1 cellular context compared by ENCODE assay signal in genomic region chr17:78351449-78352006, GRCh38.
TF ChIP-seq lines count a peak whose summit lies in the region.

No MANE protein-coding gene starts in this region.

TF ChIP-seq in HEK293, 187 proteins besides CTCF, POLR2A, EP300 and RAD21 (continued from another document and continues in another):
- TF ChIP-seq ZBTB44 (tag by site-specific recombination; IDR thresholded peaks at IDR 0.05) (peak; percentile 75), ZNF561 (tag by site-specific recombination; IDR thresholded peaks at IDR 0.05; ENCODE audit: borderline replicate concordance) (no peak), TCF7L2 (IDR thresholded peaks at IDR 0.05; ENCODE audit: borderline replicate concordance, low read depth, low read length) (no peak), GLIS1 (tag by site-specific recombination; IDR thresholded peaks at IDR 0.05) (no peak), AEBP2 (tag by site-specific recombination; IDR thresholded peaks at IDR 0.05; ENCODE audit: borderline replicate concordance) (no peak), SCRT2 (tag by site-specific recombination; IDR thresholded peaks at IDR 0.05) (no peak), TRIM28 (IDR thresholded peaks at IDR 0.05; ENCODE audit: borderline replicate concordance, low read length) (no peak), ZNF660 (tag by site-specific recombination; IDR thresholded peaks at IDR 0.05) (no peak), ZNF677 (tag by site-specific recombination; IDR thresholded peaks at IDR 0.05) (no peak), ZNF280C (tag by site-specific recombination; IDR thresholded peaks at IDR 0.05) (no peak), ZNF571 (tag by site-specific recombination; IDR thresholded peaks at IDR 0.05) (no peak), ZNF513 (tag by site-specific recombination; IDR thresholded peaks at IDR 0.05) (no peak), PRDM6 (tag by site-specific recombination; IDR thresholded peaks at IDR 0.05) (no peak), ZNF146 (tag by site-specific recombination; IDR thresholded peaks at IDR 0.05) (no peak), KLF8 (tag by site-specific recombination; IDR thresholded peaks at IDR 0.05) (no peak), ZSCAN30 (tag by site-specific recombination; IDR thresholded peaks at IDR 0.05) (no peak), BCL6B (tag by site-specific recombination; IDR thresholded peaks at IDR 0.05) (no peak), ZNF280D (tag by site-specific recombination; IDR thresholded peaks at IDR 0.05) (no peak), ZNF558 (tag by site-specific recombination; IDR thresholded peaks at IDR 0.05) (no peak), ZNF239 (tag by site-specific recombination; IDR thresholded peaks at IDR 0.05) (no peak), ZNF610 (tag by site-specific recombination; IDR thresholded peaks at IDR 0.05; ENCODE audit: borderline replicate concordance) (no peak), KLF7 (tag by site-specific recombination; IDR thresholded peaks at IDR 0.05; ENCODE audit: borderline replicate concordance) (no peak), EGR2 (tag by site-specific recombination; IDR thresholded peaks at IDR 0.05; ENCODE audit: low read depth) (peak; percentile 73), ZNF654 (tag by site-specific recombination; IDR thresholded peaks at IDR 0.05; ENCODE audit: low read depth) (no peak), KLF9 (tag by site-specific recombination; IDR thresholded peaks at IDR 0.05; ENCODE audit: low read depth) (no peak), ZFHX2 (tag by site-specific recombination; conservative IDR thresholded peaks at IDR 0.05) (peak; percentile 75), PRDM1 (tag by site-specific recombination; IDR thresholded peaks at IDR 0.05) (no peak), ZNF24 (tag by site-specific recombination; IDR thresholded peaks at IDR 0.05) (no peak), ZNF391 (tag by site-specific recombination; IDR thresholded peaks at IDR 0.05; ENCODE audit: borderline replicate concordance, low read depth) (no peak), ZNF202 (tag by site-specific recombination; IDR thresholded peaks at IDR 0.05; ENCODE audit: borderline replicate concordance) (no peak), ZNF19 (tag by site-specific recombination; IDR thresholded peaks at IDR 0.05; ENCODE audit: low read depth) (no peak), ZNF341 (tag by site-specific recombination; IDR thresholded peaks at IDR 0.05; ENCODE audit: low read depth) (peak; percentile 91), GLIS2 (tag by site-specific recombination; IDR thresholded peaks at IDR 0.05) (no peak), PBX3 (CRISPR knock-in tag; IDR thresholded peaks at IDR 0.05) (no peak), ZNF26 (tag by site-specific recombination; IDR thresholded peaks at IDR 0.05) (no peak), ZNF433 (tag by site-specific recombination; IDR thresholded peaks at IDR 0.05; ENCODE audit: low read depth) (no peak), ZBTB20 (tag by site-specific recombination; IDR thresholded peaks at IDR 0.05) (0 out of 2 replicates have a peak, but pooled peaks have one; percentile 38), ZNF37A (tag by site-specific recombination; IDR thresholded peaks at IDR 0.05) (no peak), ZNF692 (tag by site-specific recombination; IDR thresholded peaks at IDR 0.05) (no peak), ZSCAN16 (tag by site-specific recombination; IDR thresholded peaks at IDR 0.05) (no peak), ZNF514 (tag by site-specific recombination; IDR thresholded peaks at IDR 0.05) (no peak), ZBTB7A (tag by site-specific recombination; IDR thresholded peaks at IDR 0.05; ENCODE audit: low read depth) (no peak), MEIS1 (CRISPR knock-in tag; IDR thresholded peaks at IDR 0.05; ENCODE audit: borderline replicate concordance) (no peak)
